In genomic region chr7:39647816-39648215, GRCh38 we compare ENCODE assay signal across 23 cellular contexts. TPM values are rescaled to one million over a fixed set of nuclear protein-coding genes. Genes with fewer than 3 reads are reported as not detected.
A peak's percentile ranks its signal among the peaks of the same experiment; 100 is the strongest.
DNase-seq lines count a peak whose midpoint lies in the region; ATAC-seq, FAIRE-seq and TF ChIP-seq lines count a peak whose summit lies in the region.
"Had no signal": no experiment of that assay in that cellular context is flagged by ENCODE, and none has a peak within 500 bp of the region (broad histone marks: within the 10 kb centered on the region; RNA-seq: fewer than 3 reads in every experiment).

No MANE protein-coding gene starts in this region.

- peaks cover 19% of the 10 kb centered on the region for H3K79me2 ChIP-seq in GM12878 (ENCODE audit: control insufficient read depth, insufficient read depth, low read length)

- no peak for TF ChIP-seq RAD21 in GM12878 (IDR thresholded peaks at IDR 0.05; ENCODE audit: insufficient read depth, low read depth, low read length)

- no peak for FAIRE-seq in GM12878 (lab: Jason Lieb, UNC)
- FAIRE-seq: G401.6, H54, HTR-8/SVneo had no signal

- H3K4me3 Mint-ChIP-seq in CD8-positive, alpha-beta T cell: no peak overlapping the region

- no peaks in the 10 kb centered on the region for H4K20me1 ChIP-seq in GM12878 (ENCODE audit: control insufficient read depth, insufficient read depth)

- H3K9me3 ChIP-seq in CD8-positive, alpha-beta T cell (ENCODE audit: low read length): no peaks in the 10 kb centered on the region
- H3K9me3 ChIP-seq in GM12878 (replicated peaks; ENCODE audit: control insufficient read depth, insufficient read depth, low read length): peaks cover 2% of the 10 kb centered on the region; the same call in 1 of the 3 replicates
- H3K9me3 ChIP-seq in transverse colon: no peaks in the 10 kb centered on the region
- H3K9me3 ChIP-seq: Caco-2, SJSA1 had no signal

- in situ Hi-C loops in GM12878 (cut with MboI) (no loop called here), ACHN (cut with HindIII; ENCODE audit: low pct_ligation_motif_present, low pct_unique_long_range_greater_than_20kb, low sequenced_read_pairs) (no loop called here), transverse colon (cut with MboI; ENCODE audit: low pct_ligation_motif_present in 1 of 4, low pct_unique_long_range_greater_than_20kb in 1 of 4, low sequenced_read_pairs in 3 of 4) (no loop called here)

- no peaks in the 10 kb centered on the region for H3K36me3 ChIP-seq in CD8-positive, alpha-beta T cell (ENCODE audit: insufficient read depth, low read length)
- peaks cover 0 to 5% of the 10 kb centered on the region in 2 experiments; a peak in 1 of 4 replicates for H3K36me3 ChIP-seq in GM12878 (ENCODE audit: control insufficient read depth in 2 of 2, insufficient read depth in 2 of 2, low read length in 1 of 2)
- H3K36me3 ChIP-seq in transverse colon: no peaks in the 10 kb centered on the region

- peaks cover 35% of the 10 kb centered on the region for H3K36me3 Mint-ChIP-seq in CD8-positive, alpha-beta T cell

- CTCF ChIA-PET in CD8-positive, alpha-beta T cell (lab: Charles Lee): interaction anchor here (1.2 kb wide), 1 partner anchor 98 kb away, joined by 3 read pairs; no protein-coding TSS in a partner anchor
- CTCF ChIA-PET in GM12878 (lab: Yijun Ruan, JAX): interaction anchor here (1.3 kb wide), 2 partner anchors 13 to 67 kb away, joined by 3 to 4 read pairs; no protein-coding TSS in a partner anchor

- H3K9ac ChIP-seq in GM12878 (ENCODE audit: control insufficient read depth, insufficient read depth, low read length): no peak overlapping the region

- TF ChIP-seq EP300 in GM12878 (IDR thresholded peaks at IDR 0.05; ENCODE audit: borderline replicate concordance in 1 of 2, control insufficient read depth in 1 of 2, low read depth in 2 of 2, low read length in 2 of 2) (no peak), transverse colon (IDR thresholded peaks at IDR 0.05; ENCODE audit: low read depth) (no peak)

- SMC1A ChIA-PET in GM12878 (lab: Charles Lee; ENCODE audit: uncharacterized antibody, unreplicated experiment): interaction anchor here (0.7 to 2.0 kb wide), 8 partner anchors 10 to 66 kb away, joined by 3 to 6 read pairs (median 3); no protein-coding TSS in a partner anchor

- TF ChIP-seq POLR2A in GM12878 (IDR thresholded peaks at IDR 0.05; ENCODE audit: low read depth, low read length): no peak
- TF ChIP-seq POLR2A in transverse colon (IDR thresholded peaks at IDR 0.05): no peak

- RAD21 ChIA-PET in GM12878 (lab: Charles Lee; ENCODE audit: unreplicated experiment): interaction anchor here (0.8 to 1.2 kb wide), 2 partner anchors 16 to 25 kb away, joined by 3 read pairs; partner anchors contain the start of gene RALA

- peaks cover 63% of the 10 kb centered on the region for H3K4me1 Mint-ChIP-seq in CD8-positive, alpha-beta T cell (ENCODE audit: low read depth)

- TF ChIP-seq CTCF in CD8-positive, alpha-beta T cell (IDR thresholded peaks at IDR 0.05): no peak
- TF ChIP-seq CTCF in GM12878 (IDR thresholded peaks at IDR 0.05 in 2 of 3, conservative IDR thresholded peaks at IDR 0.05 in 1 of 3; ENCODE audit: control insufficient read depth in 2 of 3, extremely low read depth in 1 of 3, insufficient read depth in 1 of 3, low read depth in 3 of 3, low read length in 3 of 3): no peak
- no peak for TF ChIP-seq CTCF in transverse colon (IDR thresholded peaks at IDR 0.05)

- intact Hi-C loops in CD8-positive, alpha-beta T cell (cut with DNase I, micrococcal nuclease): no loop called here
- intact Hi-C loops in GM12878 (cut with micrococcal nuclease; ENCODE audit: unreplicated experiment): no loop called here
- intact Hi-C loops in transverse colon (cut with DNase I; ENCODE audit: low total_unique reads): no loop called here

- POLR2A ChIA-PET in CD8-positive, alpha-beta T cell (lab: Charles Lee): no interaction called here
- POLR2A ChIA-PET in GM12878 (lab: Charles Lee): interaction anchor here (0.9 to 1.4 kb wide), 3 partner anchors 11 to 15 kb away, joined by 3 to 4 read pairs (median 3); no protein-coding TSS in a partner anchor

- no peak overlapping the region for H3K27ac ChIP-seq in CD8-positive, alpha-beta T cell (ENCODE audit: low read depth, low read length)
- H3K27ac ChIP-seq in GM12878 (ENCODE audit: control insufficient read depth, insufficient read depth) (no peak overlapping the region), transverse colon (no peak overlapping the region)
- H3K27ac ChIP-seq: SJSA1 had no signal

- no peak for ATAC-seq in CD8-positive, alpha-beta T cell
- ATAC-seq in GM18868 (IDR thresholded peaks at IDR 0.05; ENCODE audit: unreplicated experiment): peak; percentile 60
- ATAC-seq in GM21786 (IDR thresholded peaks at IDR 0.05; ENCODE audit: unreplicated experiment): peak; percentile 68
- ATAC-seq in GM12878: peak; percentile 62
- ATAC-seq: Right ventricle myocardium inferior had no signal

- no TSS peak for BruUV-seq in GM12878 (replicated peaks; lab: Mats Ljungman, UMichigan)

- H2AFZ ChIP-seq in GM12878 (ENCODE audit: control insufficient read depth, low read depth, low read length): no peak overlapping the region

- no peaks in the 10 kb centered on the region for H3K27me3 ChIP-seq in CD8-positive, alpha-beta T cell (ENCODE audit: insufficient read depth, low read length)
- no peaks in the 10 kb centered on the region for H3K27me3 ChIP-seq in GM12878 (replicated peaks in 1 of 2; ENCODE audit: control insufficient read depth in 2 of 2, insufficient read depth in 2 of 2, low read length in 1 of 2)
- no peaks in the 10 kb centered on the region for H3K27me3 ChIP-seq in transverse colon
- H3K27me3 ChIP-seq: SJSA1 had no signal

- H3K4me1 ChIP-seq in CD8-positive, alpha-beta T cell (ENCODE audit: insufficient read depth, low read length): peaks cover under 1% of the 10 kb centered on the region
- peaks cover 4% of the 10 kb centered on the region for H3K4me1 ChIP-seq in GM12878 (ENCODE audit: control insufficient read depth, insufficient read depth, low read length)
- peaks cover 0 to 20% (median 11%) of the 10 kb centered on the region in 4 donors for H3K4me1 ChIP-seq in transverse colon
- H3K4me1 ChIP-seq: Caco-2 had no signal

- no peak for DNase-seq in CD8-positive, alpha-beta T cell
- DNase-seq in GM12878 (ENCODE audit: low read depth, low spot score) (no peak), ACHN (no peak), NCI-H2107 (lab: John Stamatoyannopoulos, UW) (no peak), transverse colon (no peak)
- DNase-seq: Caco-2; CD4-positive, CD25-positive, alpha-beta regulatory T cell; DMS153; KG1; NCI-H1105; NCI-H146; NCI-H2081; NCI-H2171 treated with DMSO at 0.1 percent for 48 hours; NCI-H446; NCI-H526; T-helper 1 cell had no signal

- no peak overlapping the region for H3K4me3 ChIP-seq in CD8-positive, alpha-beta T cell (ENCODE audit: low read depth, low read length)
- no peak overlapping the region for H3K4me3 ChIP-seq in GM12878
- no peak overlapping the region for H3K4me3 ChIP-seq in transverse colon
- H3K4me3 ChIP-seq: SJSA1 had no signal

- H3K27me3 Mint-ChIP-seq in CD8-positive, alpha-beta T cell (ENCODE audit: low read depth): no peaks in the 10 kb centered on the region
- H3K27me3 Mint-ChIP-seq: CD4-positive, CD25-positive, alpha-beta regulatory T cell had no signal

- H3K27ac Mint-ChIP-seq in CD8-positive, alpha-beta T cell: peak overlapping the region; percentile 4

- no peak overlapping the region for H3K4me2 ChIP-seq in GM12878 (ENCODE audit: control insufficient read depth, insufficient read depth)

- H3K9me3 Mint-ChIP-seq in CD8-positive, alpha-beta T cell: no peaks in the 10 kb centered on the region
- H3K9me3 Mint-ChIP-seq: CD4-positive, CD25-positive, alpha-beta regulatory T cell had no signal

TF ChIP-seq in GM12878, 131 proteins besides CTCF, POLR2A, EP300 and RAD21:
- TF ChIP-seq JUNB (IDR thresholded peaks at IDR 0.05): 0 out of 2 replicates have a peak, but pooled peaks have one; percentile 9
- no peak for TF ChIP-seq RAD51 (IDR thresholded peaks at IDR 0.05)

RNA-seq across cellular contexts. Expression of gene RALA, which starts 24.4 kb away (rescaled TPM):
- total RNA-seq in CD8-positive, alpha-beta T cell: 10 to 100 TPM; 35.5 to 37.5 TPM
- total RNA-seq in GM12878 (2013; cell fraction: nucleolus; rRNA removed): 14.2 and 15.5 TPM in 2 replicates
- total RNA-seq in GM12878 (2014; rRNA removed): 7.5 and 8.7 TPM in 2 replicates
- 23.5 and 26.3 TPM in 2 replicates for total RNA-seq in GM12878 (2014; rRNA removed; fragmentation: Illumina TruSeq; extraction: Trizol)
- total RNA-seq in GM12878 (2021): 22.7 and 27.8 TPM in 2 replicates
- 11.7 TPM for polyA plus RNA-seq in GM12878 (2011; ENCODE audit: low read depth)
- 34.6 and 40.7 TPM in 2 replicates for polyA plus RNA-seq in GM12878 (2011; rRNA removed)
- 11.8 and 12.1 TPM in 2 replicates for polyA plus RNA-seq in GM12878 (2011; cell fraction: cytosol; rRNA removed)
- polyA plus RNA-seq in GM12878 (2011; cell fraction: nucleus; rRNA removed): 9.0 and 11.2 TPM in 2 replicates
- 19.9 and 20.0 TPM in 2 replicates for polyA plus RNA-seq in GM12878 (2012)
- polyA plus RNA-seq in GM12878 (2014; fragmentation: Illumina TruSeq; extraction: Trizol): 29.9 and 38.2 TPM in 2 replicates
- 10 to 100 TPM in 1 of 2 experiments, 1 to 10 TPM in 1; 8.1 to 13.3 TPM for polyA plus RNA-seq in GM12878 (2014; fragmentation: Nextera tagmentation; extraction: Ambion mirVana)
- polyA plus RNA-seq in GM12878 (2014; rRNA removed): 17.8 and 20.6 TPM in 2 replicates
- polyA plus RNA-seq in GM12878 (2016; fragmentation: Nextera tagmentation; extraction: Ambion mirVana): 10 to 100 TPM; 48.8 to 53.3 TPM
- polyA minus RNA-seq in GM12878 (2011; rRNA and poly(A)+ RNA removed): 19.5 and 38.1 TPM in 2 replicates
- 13.4 and 14.6 TPM in 2 replicates for polyA minus RNA-seq in GM12878 (2011; cell fraction: cytosol; rRNA and poly(A)+ RNA removed)
- polyA minus RNA-seq in GM12878 (2011; cell fraction: nucleus; rRNA and poly(A)+ RNA removed): 13.9 and 33.6 TPM in 2 replicates
- total RNA-seq in transverse colon: 10 to 100 TPM in 2 of 4 donors, 1 to 10 TPM in 2; 5.4 to 29.8 (median 17.9) TPM
